In the genomic region with DNA sequence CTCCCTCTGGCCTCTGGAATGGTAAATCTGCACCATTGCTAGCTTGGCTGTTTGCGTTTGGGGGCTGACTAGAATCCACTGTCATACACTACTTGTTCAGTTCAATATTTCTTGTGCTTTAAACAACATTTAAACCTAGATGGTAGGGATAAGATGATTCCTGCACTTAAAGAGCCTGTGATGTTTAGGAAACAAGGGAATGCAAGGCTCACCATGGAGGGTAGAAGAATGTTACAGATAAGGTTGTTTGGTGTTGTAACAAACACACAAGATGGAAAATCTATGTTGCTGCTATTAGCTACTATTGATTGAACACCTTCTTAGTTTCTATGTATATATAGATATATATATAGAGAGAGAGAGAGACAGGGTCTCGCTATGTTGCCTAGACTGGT, we compare ENCODE assay signal across 11 cellular contexts. TPM values are rescaled to one million over a fixed set of nuclear protein-coding genes. Genes with fewer than 3 reads are reported as not detected.
DNase-seq lines count a peak whose midpoint lies in the region; ATAC-seq and TF ChIP-seq lines count a peak whose summit lies in the region.
"Had no signal": no experiment of that assay in that cellular context is flagged by ENCODE, and none has a peak within 500 bp of the region (broad histone marks: within the 10 kb centered on the region; RNA-seq: fewer than 3 reads in every experiment).

No MANE protein-coding gene starts in this region.

- H3K79me2 ChIP-seq in DOHH2 (ENCODE audit: control insufficient read depth, low read length) (no peaks in the 10 kb centered on the region), OCI-LY7 (ENCODE audit: insufficient read depth, low read depth, low read length) (no peaks in the 10 kb centered on the region)

- no peaks in the 10 kb centered on the region for H3K36me3 ChIP-seq in DOHH2 (ENCODE audit: control insufficient read depth, low read length)
- no peaks in the 10 kb centered on the region for H3K36me3 ChIP-seq in OCI-LY7 (ENCODE audit: insufficient read depth, low read length)
- H3K36me3 ChIP-seq in sigmoid colon = no peaks in the 10 kb centered on the region
- H3K36me3 ChIP-seq: HAP-1 had no signal

- no peaks in the 10 kb centered on the region for H3K27me3 Mint-ChIP-seq in effector memory CD8-positive, alpha-beta T cell

- no peak for ATAC-seq in effector memory CD8-positive, alpha-beta T cell (replicated peaks)
- ATAC-seq in HG03378 (IDR thresholded peaks at IDR 0.05; ENCODE audit: unreplicated experiment) (no peak), GM19351 (IDR thresholded peaks at IDR 0.05; ENCODE audit: unreplicated experiment) (no peak)
- ATAC-seq: HepG2 had no signal

- H3K27ac ChIP-seq in DOHH2 (ENCODE audit: low read depth, low read length) = peak overlapping the region; percentile 51
- H3K27ac ChIP-seq in OCI-LY7 (ENCODE audit: low read depth, low read length, poor library complexity, severe bottlenecking) = peak overlapping the region; percentile 76
- peak overlapping the region; percentile 48 to 95 (median 76) for H3K27ac ChIP-seq in sigmoid colon

- H3K9me3 ChIP-seq in DOHH2 (ENCODE audit: control insufficient read depth, insufficient read depth, low read length) (no peaks in the 10 kb centered on the region), OCI-LY7 (ENCODE audit: low read length) (no peaks in the 10 kb centered on the region), sigmoid colon (no peaks in the 10 kb centered on the region)
- H3K9me3 ChIP-seq: HAP-1 had no signal

- H3K4me1 Mint-ChIP-seq in effector memory CD8-positive, alpha-beta T cell (ENCODE audit: low read depth in 2 of 2) = peaks cover 47 to 53% of the 10 kb centered on the region in 2 donors

- CTCF ChIA-PET in OCI-LY7 (lab: Charles Lee; ENCODE audit: unreplicated experiment) = no interaction called here

- peak overlapping the region; percentile 93 for H3K4me2 ChIP-seq in DOHH2 (ENCODE audit: low read length)
- H3K4me2 ChIP-seq in OCI-LY7 (ENCODE audit: low read length) = peak overlapping the region; percentile 74

- H3K4me3 Mint-ChIP-seq in effector memory CD8-positive, alpha-beta T cell = peak overlapping the region; percentile 43 to 51
- H3K4me3 Mint-ChIP-seq: neural crest cell had no signal

- H3K9me2 ChIP-seq in DOHH2 (replicated peaks; ENCODE audit: control insufficient read depth, low read length) (no peaks in the 10 kb centered on the region), OCI-LY7 (ENCODE audit: insufficient read depth, low read length) (no peaks in the 10 kb centered on the region)

- H3K27ac Mint-ChIP-seq in effector memory CD8-positive, alpha-beta T cell = peak overlapping the region; percentile 27 to 44

- TF ChIP-seq EP300 in sigmoid colon (IDR thresholded peaks at IDR 0.05) = no peak

- H3K4me1 ChIP-seq in DOHH2 (ENCODE audit: control insufficient read depth, low read length) (peaks cover 54% of the 10 kb centered on the region), OCI-LY7 (ENCODE audit: insufficient read depth, low read length, poor library complexity, severe bottlenecking) (peaks cover 62% of the 10 kb centered on the region), sigmoid colon (peaks cover 0 to 95% (median 93%) of the 10 kb centered on the region in 4 donors)
- H3K4me1 ChIP-seq: HAP-1 had no signal

- BruUV-seq in OCI-LY7 (replicated peaks; lab: Mats Ljungman, UMichigan) = no TSS peak

- no peak for TF ChIP-seq POLR2A in sigmoid colon (IDR thresholded peaks at IDR 0.05)

- intact Hi-C loops in OCI-LY7 (cut with micrococcal nuclease; ENCODE audit: unreplicated experiment) (loop anchor here (1.0 kb wide), 1 partner anchor 31 kb away; no protein-coding TSS in a partner anchor), sigmoid colon (cut with DNase I) (no loop called here)

- no peak for DNase-seq in OCI-LY7 (ENCODE audit: low spot score)
- DNase-seq in effector memory CD8-positive, alpha-beta T cell = no peak
- no peak for DNase-seq in sigmoid colon
- no peak for DNase-seq in DMS114 treated with DMSO at 0.1 percent for 48 hours (lab: John Stamatoyannopoulos, UW; ENCODE audit: unreplicated experiment)
- no peak for DNase-seq in NCI-H82 treated with DMSO at 0.1 percent for 48 hours (lab: John Stamatoyannopoulos, UW; ENCODE audit: unreplicated experiment)

- H3K9me3 Mint-ChIP-seq in effector memory CD8-positive, alpha-beta T cell = no peaks in the 10 kb centered on the region
- H3K9me3 Mint-ChIP-seq: neural crest cell had no signal

- POLR2A ChIA-PET in OCI-LY7 (lab: Charles Lee) = interaction anchor here (0.5 to 1.1 kb wide), 5 partner anchors 8 to 207 kb away, joined by 3 to 4 read pairs (median 3); partner anchors contain the start of gene PRR11

- H2AFZ ChIP-seq in OCI-LY7 (ENCODE audit: low read length) = peak overlapping the region; percentile 81

- 75 to 89% methylated on average over 2 of the region's 2 CpGs for WGBS in sigmoid colon, 2 donors

- H3K27me3 ChIP-seq in DOHH2 (ENCODE audit: control insufficient read depth, low read length) (no peaks in the 10 kb centered on the region), sigmoid colon (no peaks in the 10 kb centered on the region)

- H3K4me3 ChIP-seq in DOHH2 (ENCODE audit: low read length) = peak overlapping the region; percentile 63
- H3K4me3 ChIP-seq in OCI-LY7 (ENCODE audit: low read depth, low read length, poor library complexity, severe bottlenecking) = peak overlapping the region; percentile 46
- peak overlapping the region in 1 of 4 donors; percentile 3 for H3K4me3 ChIP-seq in sigmoid colon
- H3K4me3 ChIP-seq: HAP-1 had no signal

- no peak for TF ChIP-seq CTCF in DOHH2 (IDR thresholded peaks at IDR 0.05; ENCODE audit: low read depth, low read length, poor library complexity, severe bottlenecking)
- no peak for TF ChIP-seq CTCF in OCI-LY7 (conservative IDR thresholded peaks at IDR 0.05; ENCODE audit: low read length)
- no peak for TF ChIP-seq CTCF in sigmoid colon (IDR thresholded peaks at IDR 0.05)

- H4K20me1 ChIP-seq in DOHH2 (ENCODE audit: control insufficient read depth, insufficient read depth, low read depth, low read length) (no peaks in the 10 kb centered on the region), OCI-LY7 (ENCODE audit: insufficient read depth, low read length) (no peaks in the 10 kb centered on the region)

- peaks cover 10% of the 10 kb centered on the region for H3K36me3 Mint-ChIP-seq in effector memory CD8-positive, alpha-beta T cell (ENCODE audit: insufficient read depth)

- no peaks in the 10 kb centered on the region for H3F3A ChIP-seq in DOHH2 (ENCODE audit: control insufficient read depth, insufficient read depth)

RNA-seq across cellular contexts. Expression of gene YPEL2, which starts 31.4 kb away (rescaled TPM):
- 0.88 and 2.2 TPM in 2 replicates for total RNA-seq in OCI-LY7 (2014; rRNA removed; shearing (Covaris generic))
- 3.1 and 5.1 TPM in 2 replicates for total RNA-seq in OCI-LY7 (2022)
- total RNA-seq in sigmoid colon = 10 to 100 TPM; 25.8 to 35.7 (median 33.5) TPM
- polyA plus RNA-seq in sigmoid colon = 10 to 100 TPM; 10.2 to 19.2 (median 15.1) TPM

Comparison
In these comparisons a context has a peak if more than half of its experiments do, and no peak if none do; other contexts are left out.
1. RNA of gene YPEL2, which starts 31.4 kb away (total RNA-seq): 25.8 to 35.7 TPM in sigmoid colon; 0.88 to 5.1 TPM in OCI-LY7; every median in the first group is over 4 times any median in the second.
2. Peak in every context shown above with its lines, with median percentiles within 50 percentile points of each other: H3K27ac ChIP-seq.